ENCODE assay signal across 11 cellular contexts in the genomic region with DNA sequence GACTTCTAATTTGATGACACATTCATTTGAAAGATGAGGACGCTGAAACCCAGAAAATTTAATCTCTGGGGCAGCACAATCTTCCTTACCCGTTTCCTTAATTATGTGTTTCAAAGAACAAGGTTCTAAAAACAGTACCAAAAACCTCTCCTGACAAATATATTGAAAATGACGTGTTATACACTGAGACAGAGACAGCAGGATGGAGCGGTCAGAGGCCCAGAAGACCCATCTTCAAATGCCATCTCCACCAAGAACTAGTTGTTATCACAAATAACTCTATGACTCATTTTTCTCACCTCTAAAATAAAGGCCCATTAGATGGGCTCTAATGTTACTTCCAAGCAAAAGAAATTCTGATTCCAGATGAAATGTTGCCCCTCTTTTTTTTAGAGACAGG.
DNase-seq lines count a peak whose midpoint lies in the region; FAIRE-seq and TF ChIP-seq lines count a peak whose summit lies in the region.
"Had no signal": no experiment of that assay in that cellular context is flagged by ENCODE, and none has a peak within 500 bp of the region (broad histone marks: within the 10 kb centered on the region; RNA-seq: fewer than 3 reads in every experiment).

No MANE protein-coding gene starts in this region.

- H3K27ac Mint-ChIP-seq in activated naive CD4-positive, alpha-beta T cell treated with anti-CD3 and anti-CD28 coated beads, Interleukin-2, amount 10 ng/mL, durations not matched to agents 7 days and 5 days, result peak overlapping the region; percentile 24
- peak overlapping the region; percentile 2 for H3K27ac Mint-ChIP-seq in Caco-2 (ENCODE audit: unreplicated experiment)
- H3K27ac Mint-ChIP-seq: CD4-positive, alpha-beta memory T cell; GM23338; H9 had no signal

- H3K36me3 Mint-ChIP-seq in activated naive CD4-positive, alpha-beta T cell treated with anti-CD3 and anti-CD28 coated beads, Interleukin-2, amount 10 ng/mL, durations not matched to agents 7 days and 5 days, result no peaks in the 10 kb centered on the region
- H3K36me3 Mint-ChIP-seq in Caco-2 (ENCODE audit: insufficient read depth, unreplicated experiment), result peaks cover 80% of the 10 kb centered on the region
- H3K36me3 Mint-ChIP-seq: CD4-positive, alpha-beta memory T cell had no signal

- H3K27me3 Mint-ChIP-seq in activated naive CD4-positive, alpha-beta T cell treated with anti-CD3 and anti-CD28 coated beads, Interleukin-2, amount 10 ng/mL, durations not matched to agents 7 days and 5 days, result peaks cover 11% of the 10 kb centered on the region
- H3K27me3 Mint-ChIP-seq in Caco-2 (ENCODE audit: insufficient read depth, unreplicated experiment), result no peaks in the 10 kb centered on the region

- H3K4me2 ChIP-seq in OCI-LY3 (ENCODE audit: low read length) (peak overlapping the region; percentile 15; the same call in 1 of the 2 replicates), endothelial cell of umbilical vein (ENCODE audit: insufficient read depth, low read length) (no peak overlapping the region), MM.1S (ENCODE audit: low read depth, low read length) (no peak overlapping the region)
- H3K4me2 ChIP-seq: GM23338 had no signal

- H3K9ac ChIP-seq in OCI-LY3 (ENCODE audit: low read length) (no peak overlapping the region), endothelial cell of umbilical vein (replicated peaks; ENCODE audit: extremely low read depth, insufficient read depth, low read length) (no peak overlapping the region), MM.1S (ENCODE audit: low read length) (no peak overlapping the region)

- no peaks in the 10 kb centered on the region for H3K9me2 ChIP-seq in MM.1S (replicated peaks; ENCODE audit: insufficient read depth, low read length)

- H3K36me3 ChIP-seq in Caco-2 (ENCODE audit: control insufficient read depth, insufficient read depth, low read length) (no peaks in the 10 kb centered on the region; the same call in none of the 2 replicates), OCI-LY3 (replicated peaks; ENCODE audit: low read depth, low read length) (no peaks in the 10 kb centered on the region), endothelial cell of umbilical vein (ENCODE audit: control insufficient read depth in 2 of 2, extremely low read depth in 1 of 2, insufficient read depth in 2 of 2, low read length in 2 of 2) (peaks cover 1 to 2% of the 10 kb centered on the region in 2 experiments), MM.1S (replicated peaks; ENCODE audit: insufficient read depth, low read length) (no peaks in the 10 kb centered on the region)

- CTCF ChIA-PET in activated naive CD4-positive, alpha-beta T cell treated with anti-CD3 and anti-CD28 coated beads, Interleukin-2, amount 10 ng/mL, durations not matched to agents 7 days and 5 days (lab: Charles Lee), result interaction anchor here (1.8 to 10.7 kb wide), 3 partner anchors 10 to 287 kb away, joined by 5 to 105 read pairs (median 7); a partner anchor contains a TSS
- CTCF ChIA-PET in Caco-2 (lab: Charles Lee), result interaction anchor here (1.5 kb wide), 1 partner anchor 287 kb away, joined by 10 read pairs; a partner anchor contains a TSS
- CTCF ChIA-PET in endothelial cell of umbilical vein (lab: Charles Lee), result interaction anchor here (1.4 to 2.2 kb wide), 7 partner anchors 10 to 305 kb away, joined by 3 to 29 read pairs (median 4); a partner anchor contains a TSS

- H3K79me2 ChIP-seq in OCI-LY3 (ENCODE audit: low read length) (no peaks in the 10 kb centered on the region), endothelial cell of umbilical vein (ENCODE audit: control insufficient read depth, insufficient read depth, low read length) (no peaks in the 10 kb centered on the region), MM.1S (ENCODE audit: low read length) (no peaks in the 10 kb centered on the region)

- H3K4me1 ChIP-seq in Caco-2 (peaks cover 8% of the 10 kb centered on the region), OCI-LY3 (ENCODE audit: low read length) (peaks cover 12% of the 10 kb centered on the region), endothelial cell of umbilical vein (ENCODE audit: control insufficient read depth, extremely low read depth, insufficient read depth, low read length) (no peaks in the 10 kb centered on the region), MM.1S (ENCODE audit: low read length) (no peaks in the 10 kb centered on the region)

- H4K20me1 ChIP-seq in OCI-LY3 (ENCODE audit: insufficient read depth, low read length) (no peaks in the 10 kb centered on the region), endothelial cell of umbilical vein (replicated peaks; ENCODE audit: control insufficient read depth, extremely low read depth, insufficient read depth, low read length) (no peaks in the 10 kb centered on the region), MM.1S (ENCODE audit: insufficient read depth, low read length) (no peaks in the 10 kb centered on the region)

- dilution Hi-C loops in endothelial cell of umbilical vein (cut with MboI; ENCODE audit: extremely low pct_ligation_motif_present, low sequenced_read_pairs), result loop anchor here (25.0 kb wide), 1 partner anchor 285 kb away; a partner anchor contains a TSS

- peak; percentile 18 for FAIRE-seq in endothelial cell of umbilical vein (lab: Jason Lieb, UNC)

- H3K27ac ChIP-seq in OCI-LY3 (ENCODE audit: low read length) (no peak overlapping the region), endothelial cell of umbilical vein (ENCODE audit: insufficient read depth, low read depth, low read length) (no peak overlapping the region), MM.1S (ENCODE audit: low read length) (no peak overlapping the region)
- H3K27ac ChIP-seq: SK-N-MC had no signal

- POLR2A ChIA-PET in Caco-2 (lab: Charles Lee), result no interaction called here
- POLR2A ChIA-PET in endothelial cell of umbilical vein (lab: Charles Lee), result no interaction called here

- no peak for TF ChIP-seq POLR2A in endothelial cell of umbilical vein (IDR thresholded peaks at IDR 0.05; ENCODE audit: low read depth, low read length)

- intact Hi-C loops in Caco-2 (cut with micrococcal nuclease; ENCODE audit: unreplicated experiment), result loop anchor here (1.0 to 5.0 kb wide), 3 partner anchors 50 to 287 kb away; a partner anchor contains a TSS
- intact Hi-C loops in endothelial cell of umbilical vein (cut with micrococcal nuclease), result loop anchor here (1.0 to 5.0 kb wide), 2 partner anchors 50 to 287 kb away; a partner anchor contains a TSS

- H3K9me3 Mint-ChIP-seq in activated naive CD4-positive, alpha-beta T cell treated with anti-CD3 and anti-CD28 coated beads, Interleukin-2, amount 10 ng/mL, durations not matched to agents 7 days and 5 days, result no peaks in the 10 kb centered on the region
- H3K9me3 Mint-ChIP-seq in Caco-2 (ENCODE audit: unreplicated experiment), result no peaks in the 10 kb centered on the region
- H3K9me3 Mint-ChIP-seq: CD4-positive, alpha-beta memory T cell; GM23338; H9 had no signal

- H3K4me3 ChIP-seq in Caco-2 (ENCODE audit: low read depth, low read length), result no peak overlapping the region
- H3K4me3 ChIP-seq in OCI-LY3 (ENCODE audit: low read length), result no peak overlapping the region
- no peak overlapping the region for H3K4me3 ChIP-seq in endothelial cell of umbilical vein (replicated peaks in 1 of 3; ENCODE audit: insufficient read depth in 1 of 3, low read depth in 1 of 3, low read length in 3 of 3)
- H3K4me3 ChIP-seq in MM.1S (ENCODE audit: low read length), result no peak overlapping the region
- H3K4me3 ChIP-seq: GM23338, SK-N-MC had no signal

- DNase-seq in activated naive CD4-positive, alpha-beta T cell treated with anti-CD3 and anti-CD28 coated beads, Interleukin-2, amount 10 ng/mL, durations not matched to agents 7 days and 5 days, result no peak
- DNase-seq in activated naive CD4-positive, alpha-beta T cell (lab: John Stamatoyannopoulos, UW), result no peak
- DNase-seq in Caco-2, result no peak
- no peak for DNase-seq in endothelial cell of umbilical vein (ENCODE audit: low read depth, low spot score)
- no peak for DNase-seq in SKM-1 treated with dmso at 0.1 percent for 144 hours (lab: John Stamatoyannopoulos, UW; ENCODE audit: unreplicated experiment)
- no peak for DNase-seq in MM.1S

- H2AFZ ChIP-seq in OCI-LY3 (ENCODE audit: low read depth, low read length) (no peak overlapping the region), endothelial cell of umbilical vein (ENCODE audit: low read depth, low read length) (no peak overlapping the region), MM.1S (ENCODE audit: low read length) (no peak overlapping the region)
- H2AFZ ChIP-seq: GM23338 had no signal

- BruUV-seq in Caco-2 (replicated peaks; lab: Mats Ljungman, UMichigan), result no TSS peak
- BruUV-seq in endothelial cell of umbilical vein (replicated peaks; lab: Mats Ljungman, UMichigan), result no TSS peak

- H3K27me3 ChIP-seq in Caco-2 (replicated peaks; ENCODE audit: control insufficient read depth, insufficient read depth, low read length) (no peaks in the 10 kb centered on the region), OCI-LY3 (ENCODE audit: low read depth, low read length) (peaks cover 14% of the 10 kb centered on the region), endothelial cell of umbilical vein (ENCODE audit: control insufficient read depth in 2 of 2, insufficient read depth in 2 of 2, low read length in 2 of 2) (no peaks in the 10 kb centered on the region), MM.1S (replicated peaks; ENCODE audit: insufficient read depth, low read length) (no peaks in the 10 kb centered on the region)

- no peak overlapping the region for H3K4me3 Mint-ChIP-seq in activated naive CD4-positive, alpha-beta T cell treated with anti-CD3 and anti-CD28 coated beads, Interleukin-2, amount 10 ng/mL, durations not matched to agents 7 days and 5 days
- no peak overlapping the region for H3K4me3 Mint-ChIP-seq in Caco-2 (ENCODE audit: unreplicated experiment)
- H3K4me3 Mint-ChIP-seq: CD4-positive, alpha-beta memory T cell; GM23338; H9 had no signal

- H3K9me3 ChIP-seq in Caco-2 (no peaks in the 10 kb centered on the region), OCI-LY3 (ENCODE audit: insufficient read depth, low read length) (no peaks in the 10 kb centered on the region), endothelial cell of umbilical vein (replicated peaks; ENCODE audit: control insufficient read depth, insufficient read depth, low read length) (no peaks in the 10 kb centered on the region), MM.1S (replicated peaks; ENCODE audit: insufficient read depth, low read length) (no peaks in the 10 kb centered on the region)

- H3F3A ChIP-seq in MM.1S (ENCODE audit: insufficient read depth, low read length), result no peaks in the 10 kb centered on the region

- no peaks in the 10 kb centered on the region for H3K9me1 ChIP-seq in endothelial cell of umbilical vein (replicated peaks; ENCODE audit: control insufficient read depth, extremely low read depth, insufficient read depth, low read length)

- TF ChIP-seq CTCF in Caco-2 (IDR thresholded peaks at IDR 0.05; ENCODE audit: insufficient read depth in 1 of 2, low read depth in 1 of 2, low read length in 1 of 2, severe bottlenecking in 1 of 2, unreplicated experiment in 1 of 2) (no peak), OCI-LY3 (IDR thresholded peaks at IDR 0.05; ENCODE audit: low read depth, low read length) (no peak), endothelial cell of umbilical vein (IDR thresholded peaks at IDR 0.05; ENCODE audit: extremely low read depth in 1 of 2, insufficient read depth in 1 of 2, low read depth in 1 of 2, low read length in 2 of 2) (no peak), MM.1S (IDR thresholded peaks at IDR 0.05; ENCODE audit: low read length) (no peak)

- H3K4me1 Mint-ChIP-seq in activated naive CD4-positive, alpha-beta T cell treated with anti-CD3 and anti-CD28 coated beads, Interleukin-2, amount 10 ng/mL, durations not matched to agents 7 days and 5 days, result peaks cover 3% of the 10 kb centered on the region
- H3K4me1 Mint-ChIP-seq in Caco-2 (ENCODE audit: low read depth, unreplicated experiment), result peaks cover 9% of the 10 kb centered on the region
